ENCODE assay signal across 1 cellular context in genomic region chr3:58008140-58009025, GRCh38.
TF ChIP-seq lines count a peak whose summit lies in the region.

Gene FLNB, plus strand, starts transcription at chr3:58008422. Its CDS starts 143 bp downstream, at chr3:58008565.

TF ChIP-seq in HepG2, 621 proteins besides CTCF, POLR2A, EP300 and RAD21 (continued from another document and continues in another):
- peak; percentile 47; the same call in 1 of the 2 replicates for TF ChIP-seq ZNF331 (CRISPR knock-in tag; IDR thresholded peaks at IDR 0.05)
- 0 out of 2 replicates have a peak, but pooled peaks have one; percentile 66 for TF ChIP-seq SSRP1 (CRISPR knock-in tag; IDR thresholded peaks at IDR 0.05)
- peak; percentile 57; the same call in 1 of the 2 replicates for TF ChIP-seq GLI4 (CRISPR knock-in tag; IDR thresholded peaks at IDR 0.05; ENCODE audit: borderline replicate concordance)
- 0 out of 2 replicates have a peak, but pooled peaks have one; percentile 24 for TF ChIP-seq ZNF333 (CRISPR knock-in tag; IDR thresholded peaks at IDR 0.05; ENCODE audit: borderline replicate concordance)
- TF ChIP-seq, protein P1, sequence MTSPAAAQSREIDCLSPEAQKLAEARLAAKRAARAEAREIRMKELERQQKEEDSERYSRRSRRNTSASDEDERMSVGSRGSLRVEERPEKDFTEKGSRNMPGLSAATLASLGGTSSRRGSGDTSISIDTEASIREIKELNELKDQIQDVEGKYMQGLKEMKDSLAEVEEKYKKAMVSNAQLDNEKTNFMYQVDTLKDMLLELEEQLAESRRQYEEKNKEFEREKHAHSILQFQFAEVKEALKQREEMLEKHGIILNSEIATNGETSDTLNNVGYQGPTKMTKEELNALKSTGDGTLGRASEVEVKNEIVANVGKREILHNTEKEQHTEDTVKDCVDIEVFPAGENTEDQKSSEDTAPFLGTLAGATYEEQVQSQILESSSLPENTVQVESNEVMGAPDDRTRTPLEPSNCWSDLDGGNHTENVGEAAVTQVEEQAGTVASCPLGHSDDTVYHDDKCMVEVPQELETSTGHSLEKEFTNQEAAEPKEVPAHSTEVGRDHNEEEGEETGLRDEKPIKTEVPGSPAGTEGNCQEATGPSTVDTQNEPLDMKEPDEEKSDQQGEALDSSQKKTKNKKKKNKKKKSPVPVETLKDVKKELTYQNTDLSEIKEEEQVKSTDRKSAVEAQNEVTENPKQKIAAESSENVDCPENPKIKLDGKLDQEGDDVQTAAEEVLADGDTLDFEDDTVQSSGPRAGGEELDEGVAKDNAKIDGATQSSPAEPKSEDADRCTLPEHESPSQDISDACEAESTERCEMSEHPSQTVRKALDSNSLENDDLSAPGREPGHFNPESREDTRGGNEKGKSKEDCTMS (CRISPR knock-in tag; conservative IDR thresholded peaks at IDR 0.05) = no peak
- TF ChIP-seq, protein P2, sequence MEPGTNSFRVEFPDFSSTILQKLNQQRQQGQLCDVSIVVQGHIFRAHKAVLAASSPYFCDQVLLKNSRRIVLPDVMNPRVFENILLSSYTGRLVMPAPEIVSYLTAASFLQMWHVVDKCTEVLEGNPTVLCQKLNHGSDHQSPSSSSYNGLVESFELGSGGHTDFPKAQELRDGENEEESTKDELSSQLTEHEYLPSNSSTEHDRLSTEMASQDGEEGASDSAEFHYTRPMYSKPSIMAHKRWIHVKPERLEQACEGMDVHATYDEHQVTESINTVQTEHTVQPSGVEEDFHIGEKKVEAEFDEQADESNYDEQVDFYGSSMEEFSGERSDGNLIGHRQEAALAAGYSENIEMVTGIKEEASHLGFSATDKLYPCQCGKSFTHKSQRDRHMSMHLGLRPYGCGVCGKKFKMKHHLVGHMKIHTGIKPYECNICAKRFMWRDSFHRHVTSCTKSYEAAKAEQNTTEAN (CRISPR knock-in tag; conservative IDR thresholded peaks at IDR 0.05) = peak; percentile 82
- peak; percentile 75 for TF ChIP-seq ZMYM4 (CRISPR knock-in tag; IDR thresholded peaks at IDR 0.05)
- TF ChIP-seq, protein P3, sequence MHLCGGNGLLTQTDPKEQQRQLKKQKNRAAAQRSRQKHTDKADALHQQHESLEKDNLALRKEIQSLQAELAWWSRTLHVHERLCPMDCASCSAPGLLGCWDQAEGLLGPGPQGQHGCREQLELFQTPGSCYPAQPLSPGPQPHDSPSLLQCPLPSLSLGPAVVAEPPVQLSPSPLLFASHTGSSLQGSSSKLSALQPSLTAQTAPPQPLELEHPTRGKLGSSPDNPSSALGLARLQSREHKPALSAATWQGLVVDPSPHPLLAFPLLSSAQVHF (CRISPR knock-in tag; IDR thresholded peaks at IDR 0.05) = no peak
- TF ChIP-seq FUBP1 (CRISPR knock-in tag; IDR thresholded peaks at IDR 0.05; ENCODE audit: borderline replicate concordance) = 0 out of 2 replicates have a peak, but pooled peaks have one; percentile 54
- no peak; the same call in 1 of the 2 replicates for TF ChIP-seq ZNF546 (CRISPR knock-in tag; conservative IDR thresholded peaks at IDR 0.05)
- TF ChIP-seq REL (CRISPR knock-in tag; conservative IDR thresholded peaks at IDR 0.05) = no peak; the same call in 1 of the 2 replicates
- TF ChIP-seq, protein P4, sequence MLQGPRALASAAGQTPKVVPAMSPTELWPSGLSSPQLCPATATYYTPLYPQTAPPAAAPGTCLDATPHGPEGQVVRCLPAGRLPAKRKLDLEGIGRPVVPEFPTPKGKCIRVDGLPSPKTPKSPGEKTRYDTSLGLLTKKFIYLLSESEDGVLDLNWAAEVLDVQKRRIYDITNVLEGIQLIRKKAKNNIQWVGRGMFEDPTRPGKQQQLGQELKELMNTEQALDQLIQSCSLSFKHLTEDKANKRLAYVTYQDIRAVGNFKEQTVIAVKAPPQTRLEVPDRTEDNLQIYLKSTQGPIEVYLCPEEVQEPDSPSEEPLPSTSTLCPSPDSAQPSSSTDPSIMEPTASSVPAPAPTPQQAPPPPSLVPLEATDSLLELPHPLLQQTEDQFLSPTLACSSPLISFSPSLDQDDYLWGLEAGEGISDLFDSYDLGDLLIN (CRISPR knock-in tag; IDR thresholded peaks at IDR 0.05; ENCODE audit: borderline replicate concordance) = no peak
- no peak for TF ChIP-seq MAF1 (CRISPR knock-in tag; IDR thresholded peaks at IDR 0.05; ENCODE audit: borderline replicate concordance)
- peak; percentile 73; the same call in 1 of the 2 replicates for TF ChIP-seq REPIN1 (CRISPR knock-in tag; IDR thresholded peaks at IDR 0.05; ENCODE audit: borderline replicate concordance, low read depth)
- TF ChIP-seq CBX1 (IDR thresholded peaks at IDR 0.05; ENCODE audit: low read depth) = no peak
- 0 out of 2 replicates have a peak, but pooled peaks have one; percentile 31 for TF ChIP-seq HOXD1 (CRISPR knock-in tag; IDR thresholded peaks at IDR 0.05)
- peak; percentile 36; the same call in 1 of the 2 replicates for TF ChIP-seq ZNF503 (CRISPR knock-in tag; IDR thresholded peaks at IDR 0.05)
- TF ChIP-seq RAD51 (IDR thresholded peaks at IDR 0.05; ENCODE audit: borderline replicate concordance) = no peak
- no peak for TF ChIP-seq ZNF672 (CRISPR knock-in tag; IDR thresholded peaks at IDR 0.05)
- TF ChIP-seq, protein P5, sequence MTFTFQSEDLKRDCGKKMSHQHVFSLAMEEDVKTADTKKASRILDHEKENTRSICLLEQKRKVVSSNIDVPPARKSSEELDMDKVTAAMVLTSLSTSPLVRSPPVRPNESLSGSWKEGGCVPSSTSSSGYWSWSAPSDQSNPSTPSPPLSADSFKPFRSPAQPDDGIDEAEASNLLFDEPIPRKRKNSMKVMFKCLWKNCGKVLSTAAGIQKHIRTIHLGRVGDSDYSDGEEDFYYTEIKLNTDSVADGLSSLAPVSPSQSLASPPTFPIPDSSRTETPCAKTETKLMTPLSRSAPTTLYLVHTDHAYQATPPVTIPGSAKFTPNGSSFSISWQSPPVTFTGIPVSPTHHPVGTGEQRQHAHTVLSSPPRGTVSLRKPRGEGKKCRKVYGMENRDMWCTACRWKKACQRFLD (CRISPR knock-in tag; IDR thresholded peaks at IDR 0.05; ENCODE audit: borderline replicate concordance) = no peak
- TF ChIP-seq, protein P6, sequence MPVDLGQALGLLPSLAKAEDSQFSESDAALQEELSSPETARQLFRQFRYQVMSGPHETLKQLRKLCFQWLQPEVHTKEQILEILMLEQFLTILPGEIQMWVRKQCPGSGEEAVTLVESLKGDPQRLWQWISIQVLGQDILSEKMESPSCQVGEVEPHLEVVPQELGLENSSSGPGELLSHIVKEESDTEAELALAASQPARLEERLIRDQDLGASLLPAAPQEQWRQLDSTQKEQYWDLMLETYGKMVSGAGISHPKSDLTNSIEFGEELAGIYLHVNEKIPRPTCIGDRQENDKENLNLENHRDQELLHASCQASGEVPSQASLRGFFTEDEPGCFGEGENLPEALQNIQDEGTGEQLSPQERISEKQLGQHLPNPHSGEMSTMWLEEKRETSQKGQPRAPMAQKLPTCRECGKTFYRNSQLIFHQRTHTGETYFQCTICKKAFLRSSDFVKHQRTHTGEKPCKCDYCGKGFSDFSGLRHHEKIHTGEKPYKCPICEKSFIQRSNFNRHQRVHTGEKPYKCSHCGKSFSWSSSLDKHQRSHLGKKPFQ (CRISPR knock-in tag; IDR thresholded peaks at IDR 0.05; ENCODE audit: insufficient replicate concordance) = peak; percentile 70
- TF ChIP-seq, protein P7, sequence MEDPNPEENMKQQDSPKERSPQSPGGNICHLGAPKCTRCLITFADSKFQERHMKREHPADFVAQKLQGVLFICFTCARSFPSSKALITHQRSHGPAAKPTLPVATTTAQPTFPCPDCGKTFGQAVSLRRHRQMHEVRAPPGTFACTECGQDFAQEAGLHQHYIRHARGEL (CRISPR knock-in tag; IDR thresholded peaks at IDR 0.05) = 0 out of 2 replicates have a peak, but pooled peaks have one; percentile 55
- 0 out of 2 replicates have a peak, but pooled peaks have one; percentile 52 for TF ChIP-seq KLF6 (CRISPR knock-in tag; IDR thresholded peaks at IDR 0.05)
- no peak for TF ChIP-seq HMGA1 (CRISPR knock-in tag; conservative IDR thresholded peaks at IDR 0.05)
- TF ChIP-seq ZNF496 (CRISPR knock-in tag; IDR thresholded peaks at IDR 0.05; ENCODE audit: insufficient replicate concordance) = no peak
- TF ChIP-seq, protein P8, sequence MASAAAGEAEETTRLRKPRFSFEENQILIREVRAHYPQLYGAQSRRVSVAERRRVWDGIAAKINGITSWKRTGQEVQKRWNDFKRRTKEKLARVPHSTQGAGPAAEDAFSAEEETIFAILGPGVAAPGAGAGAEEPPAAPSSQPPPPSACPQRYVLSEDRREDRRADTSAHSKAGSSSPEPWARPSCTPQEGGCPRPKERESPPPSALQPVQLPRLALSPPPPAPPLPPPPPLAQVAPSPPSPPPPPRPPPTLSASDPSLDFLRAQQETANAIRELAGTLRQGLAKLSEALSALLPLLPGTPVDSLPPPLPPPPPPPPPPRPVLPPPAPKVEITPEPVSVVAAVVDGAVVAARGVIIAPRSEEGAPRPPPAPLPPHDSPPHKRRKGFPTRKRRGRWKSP (CRISPR knock-in tag; IDR thresholded peaks at IDR 0.05) = peak; percentile 91
- peak; percentile 78; the same call in 1 of the 2 replicates for TF ChIP-seq ZNF670 (CRISPR knock-in tag; IDR thresholded peaks at IDR 0.05; ENCODE audit: borderline replicate concordance)
- TF ChIP-seq ZNF839 (CRISPR knock-in tag; IDR thresholded peaks at IDR 0.05; ENCODE audit: borderline replicate concordance) = peak; percentile 41; the same call in 1 of the 2 replicates
- TF ChIP-seq ZNF543 (CRISPR knock-in tag; IDR thresholded peaks at IDR 0.05) = 0 out of 2 replicates have a peak, but pooled peaks have one; percentile 42
- TF ChIP-seq, protein P9, sequence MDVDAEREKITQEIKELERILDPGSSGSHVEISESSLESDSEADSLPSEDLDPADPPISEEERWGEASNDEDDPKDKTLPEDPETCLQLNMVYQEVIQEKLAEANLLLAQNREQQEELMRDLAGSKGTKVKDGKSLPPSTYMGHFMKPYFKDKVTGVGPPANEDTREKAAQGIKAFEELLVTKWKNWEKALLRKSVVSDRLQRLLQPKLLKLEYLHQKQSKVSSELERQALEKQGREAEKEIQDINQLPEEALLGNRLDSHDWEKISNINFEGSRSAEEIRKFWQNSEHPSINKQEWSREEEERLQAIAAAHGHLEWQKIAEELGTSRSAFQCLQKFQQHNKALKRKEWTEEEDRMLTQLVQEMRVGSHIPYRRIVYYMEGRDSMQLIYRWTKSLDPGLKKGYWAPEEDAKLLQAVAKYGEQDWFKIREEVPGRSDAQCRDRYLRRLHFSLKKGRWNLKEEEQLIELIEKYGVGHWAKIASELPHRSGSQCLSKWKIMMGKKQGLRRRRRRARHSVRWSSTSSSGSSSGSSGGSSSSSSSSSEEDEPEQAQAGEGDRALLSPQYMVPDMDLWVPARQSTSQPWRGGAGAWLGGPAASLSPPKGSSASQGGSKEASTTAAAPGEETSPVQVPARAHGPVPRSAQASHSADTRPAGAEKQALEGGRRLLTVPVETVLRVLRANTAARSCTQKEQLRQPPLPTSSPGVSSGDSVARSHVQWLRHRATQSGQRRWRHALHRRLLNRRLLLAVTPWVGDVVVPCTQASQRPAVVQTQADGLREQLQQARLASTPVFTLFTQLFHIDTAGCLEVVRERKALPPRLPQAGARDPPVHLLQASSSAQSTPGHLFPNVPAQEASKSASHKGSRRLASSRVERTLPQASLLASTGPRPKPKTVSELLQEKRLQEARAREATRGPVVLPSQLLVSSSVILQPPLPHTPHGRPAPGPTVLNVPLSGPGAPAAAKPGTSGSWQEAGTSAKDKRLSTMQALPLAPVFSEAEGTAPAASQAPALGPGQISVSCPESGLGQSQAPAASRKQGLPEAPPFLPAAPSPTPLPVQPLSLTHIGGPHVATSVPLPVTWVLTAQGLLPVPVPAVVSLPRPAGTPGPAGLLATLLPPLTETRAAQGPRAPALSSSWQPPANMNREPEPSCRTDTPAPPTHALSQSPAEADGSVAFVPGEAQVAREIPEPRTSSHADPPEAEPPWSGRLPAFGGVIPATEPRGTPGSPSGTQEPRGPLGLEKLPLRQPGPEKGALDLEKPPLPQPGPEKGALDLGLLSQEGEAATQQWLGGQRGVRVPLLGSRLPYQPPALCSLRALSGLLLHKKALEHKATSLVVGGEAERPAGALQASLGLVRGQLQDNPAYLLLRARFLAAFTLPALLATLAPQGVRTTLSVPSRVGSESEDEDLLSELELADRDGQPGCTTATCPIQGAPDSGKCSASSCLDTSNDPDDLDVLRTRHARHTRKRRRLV (CRISPR knock-in tag; IDR thresholded peaks at IDR 0.05) = peak; percentile 17; the same call in 1 of the 2 replicates
- TF ChIP-seq ZNF124 (CRISPR knock-in tag; IDR thresholded peaks at IDR 0.05) = no peak
- TF ChIP-seq, protein P10, sequence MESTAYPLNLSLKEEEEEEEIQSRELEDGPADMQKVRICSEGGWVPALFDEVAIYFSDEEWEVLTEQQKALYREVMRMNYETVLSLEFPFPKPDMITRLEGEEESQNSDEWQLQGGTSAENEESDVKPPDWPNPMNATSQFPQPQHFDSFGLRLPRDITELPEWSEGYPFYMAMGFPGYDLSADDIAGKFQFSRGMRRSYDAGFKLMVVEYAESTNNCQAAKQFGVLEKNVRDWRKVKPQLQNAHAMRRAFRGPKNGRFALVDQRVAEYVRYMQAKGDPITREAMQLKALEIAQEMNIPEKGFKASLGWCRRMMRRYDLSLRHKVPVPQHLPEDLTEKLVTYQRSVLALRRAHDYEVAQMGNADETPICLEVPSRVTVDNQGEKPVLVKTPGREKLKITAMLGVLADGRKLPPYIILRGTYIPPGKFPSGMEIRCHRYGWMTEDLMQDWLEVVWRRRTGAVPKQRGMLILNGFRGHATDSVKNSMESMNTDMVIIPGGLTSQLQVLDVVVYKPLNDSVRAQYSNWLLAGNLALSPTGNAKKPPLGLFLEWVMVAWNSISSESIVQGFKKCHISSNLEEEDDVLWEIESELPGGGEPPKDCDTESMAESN (CRISPR knock-in tag; conservative IDR thresholded peaks at IDR 0.05) = peak; percentile 68
- peak; percentile 43; the same call in 1 of the 2 replicates for TF ChIP-seq ZNF136 (CRISPR knock-in tag; IDR thresholded peaks at IDR 0.05; ENCODE audit: low read depth)
- TF ChIP-seq ZNF841 (CRISPR knock-in tag; IDR thresholded peaks at IDR 0.05; ENCODE audit: borderline replicate concordance) = no peak
- peak; percentile 88 for TF ChIP-seq SAP130 (CRISPR knock-in tag; IDR thresholded peaks at IDR 0.05; ENCODE audit: low read depth)
